In the genomic region with DNA sequence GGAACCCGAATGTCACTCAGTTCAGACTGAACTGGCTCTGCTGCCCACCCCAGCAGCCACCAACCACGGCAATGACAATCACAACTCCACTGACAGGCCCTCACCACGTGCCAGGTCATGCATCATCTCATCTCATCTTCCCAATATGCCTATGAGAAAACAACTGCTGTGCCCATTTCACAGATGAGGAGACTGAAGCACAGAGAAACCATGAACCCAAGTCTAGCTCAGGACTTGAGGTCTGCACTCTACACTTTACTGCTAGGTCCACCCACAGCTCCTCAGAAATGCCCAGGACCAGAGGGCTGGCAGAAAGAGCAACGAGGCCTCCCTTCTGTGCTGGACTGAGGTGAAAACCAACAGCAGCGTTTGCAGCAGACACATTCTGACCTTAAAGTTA, we compare ENCODE assay signal across 21 cellular contexts.
"Had no signal": no experiment of that assay in that cellular context is flagged by ENCODE, and none has a peak within 500 bp of the region (broad histone marks: within the 10 kb centered on the region; RNA-seq: fewer than 3 reads in every experiment).

No MANE protein-coding gene starts in this region.

- H3K27ac ChIP-seq: RWPE1 had no signal

- H3K9ac ChIP-seq: SK-N-SH had no signal

- H3K27ac Mint-ChIP-seq: IgD-negative memory B cell, T-cell had no signal

- H3K36me3 Mint-ChIP-seq: IgD-negative memory B cell, T-cell had no signal

- H3K9me3 Mint-ChIP-seq: IgD-negative memory B cell, T-cell had no signal

- H3K4me1 Mint-ChIP-seq: IgD-negative memory B cell, T-cell had no signal

- H3K4me2 ChIP-seq: SK-N-SH had no signal

- DNase-seq: KBM-7; MV-4-11; NCI-H1048; NCI-H1105; NCI-H1436 treated with DMSO at 0.1 percent for 48 hours; NCI-H1694; NCI-H187 treated with DMSO at 0.1 percent for 48 hours; NCI-H2029 treated with DMSO at 0.1 percent for 48 hours; NCI-H2107; NCI-H2227 treated with DMSO at 0.1 percent for 48 hours; NCI-H526 treated with DMSO at 0.1 percent for 48 hours; NCI-H748 treated with DMSO at 0.1 percent for 48 hours; NK-92 treated with Interleukin-12 subunit alpha and Interleukin-12 subunit beta, amount 100 ng/mL, for 24 hours; PC-3; SHP77; SK-N-SH; SW 1271; T-cell had no signal

- ATAC-seq: Panc1, PC-3, T-cell had no signal

- H3K9me3 ChIP-seq: SK-N-SH had no signal

- H3K4me3 Mint-ChIP-seq: T-cell had no signal
